ENCODE assay signal across 1 cellular context in genomic region chr3:120773932-120774331, GRCh38.
TF ChIP-seq lines count a peak whose summit lies in the region.

No MANE protein-coding gene starts in this region.

TF ChIP-seq in GM12878, 131 proteins besides CTCF, POLR2A, EP300 and RAD21 (continued from another document):
- peak; percentile 33; the same call in 1 of the 2 replicates for TF ChIP-seq CREM (IDR thresholded peaks at IDR 0.05; ENCODE audit: low read depth)
- TF ChIP-seq, protein P1, sequence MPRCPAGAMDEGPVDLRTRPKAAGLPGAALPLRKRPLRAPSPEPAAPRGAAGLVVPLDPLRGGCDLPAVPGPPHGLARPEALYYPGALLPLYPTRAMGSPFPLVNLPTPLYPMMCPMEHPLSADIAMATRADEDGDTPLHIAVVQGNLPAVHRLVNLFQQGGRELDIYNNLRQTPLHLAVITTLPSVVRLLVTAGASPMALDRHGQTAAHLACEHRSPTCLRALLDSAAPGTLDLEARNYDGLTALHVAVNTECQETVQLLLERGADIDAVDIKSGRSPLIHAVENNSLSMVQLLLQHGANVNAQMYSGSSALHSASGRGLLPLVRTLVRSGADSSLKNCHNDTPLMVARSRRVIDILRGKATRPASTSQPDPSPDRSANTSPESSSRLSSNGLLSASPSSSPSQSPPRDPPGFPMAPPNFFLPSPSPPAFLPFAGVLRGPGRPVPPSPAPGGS (IDR thresholded peaks at IDR 0.05; ENCODE audit: borderline replicate concordance, insufficient read depth, low read depth, low read length, poor library complexity, severe bottlenecking) = peak; percentile 12
- peak; percentile 68 for TF ChIP-seq JUNB (IDR thresholded peaks at IDR 0.05)
- TF ChIP-seq RBBP5 (conservative IDR thresholded peaks at IDR 0.05) = no peak
- no peak for TF ChIP-seq FOXK2 (IDR thresholded peaks at IDR 0.05)
- 0 out of 2 replicates have a peak, but pooled peaks have one; percentile 32 for TF ChIP-seq EED (IDR thresholded peaks at IDR 0.05; ENCODE audit: low read depth)
- TF ChIP-seq RUNX3 (IDR thresholded peaks at IDR 0.05; ENCODE audit: low read length) = peak; percentile 94
- peak; percentile 76 for TF ChIP-seq ATF2 (IDR thresholded peaks at IDR 0.05; ENCODE audit: low read length)
- peak; percentile 84 for TF ChIP-seq NFIC (IDR thresholded peaks at IDR 0.05; ENCODE audit: low read depth, low read length)
